In the genomic region with DNA sequence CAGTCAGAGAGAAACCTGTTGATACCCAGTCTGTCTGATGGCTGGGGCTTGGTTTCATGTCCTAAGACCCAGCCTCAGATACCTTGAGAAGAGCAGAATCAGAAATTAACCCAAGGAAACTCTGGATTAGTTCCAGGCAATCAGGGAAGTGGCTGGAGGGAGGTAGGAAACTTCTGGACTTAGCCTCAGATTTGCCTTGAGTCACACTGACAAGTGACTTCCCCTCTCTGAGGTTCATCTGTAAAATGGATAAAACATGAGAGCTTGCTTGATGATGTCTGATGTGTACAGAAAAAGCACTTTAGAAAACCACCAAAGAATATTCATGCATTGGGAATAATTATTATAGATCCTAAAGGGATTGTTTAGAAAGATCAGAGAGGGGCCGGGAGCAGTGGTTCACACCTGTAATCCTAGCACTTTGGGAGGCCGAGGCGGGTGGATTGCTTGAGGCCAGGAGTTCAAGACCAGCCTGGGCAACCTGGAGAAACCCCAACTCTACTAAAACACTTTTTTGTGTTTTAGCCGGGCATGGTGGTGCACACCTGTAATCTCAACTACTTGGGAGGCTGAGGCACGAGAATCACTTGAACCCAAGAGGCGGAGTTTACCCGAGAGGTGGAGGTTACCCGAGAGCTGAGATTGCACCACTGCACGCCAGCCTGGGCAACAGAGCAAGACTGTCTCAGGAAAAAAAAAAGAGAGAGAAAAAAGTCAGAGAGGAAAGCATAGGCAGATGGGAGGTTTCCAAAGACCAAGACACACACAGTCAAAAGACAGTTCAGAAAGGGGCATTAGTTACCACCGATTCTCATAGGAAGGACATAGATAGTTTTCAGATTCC, we compare ENCODE assay signal across 16 cellular contexts. TPM values are rescaled to one million over a fixed set of nuclear protein-coding genes. Genes with fewer than 3 reads are reported as not detected.
DNase-seq lines count a peak whose midpoint lies in the region; ATAC-seq, FAIRE-seq and TF ChIP-seq lines count a peak whose summit lies in the region.
"Had no signal": no experiment of that assay in that cellular context is flagged by ENCODE, and none has a peak within 500 bp of the region (broad histone marks: within the 10 kb centered on the region; RNA-seq: fewer than 3 reads in every experiment).

No MANE protein-coding gene starts in this region.

- no peak for FAIRE-seq in kidney (lab: Jason Lieb, UNC)
- FAIRE-seq: K562 had no signal

- peaks cover 96% of the 10 kb centered on the region for H3K79me2 ChIP-seq in OCI-LY3 (ENCODE audit: low read length)

- peaks cover 21% of the 10 kb centered on the region for H3K36me3 Mint-ChIP-seq in activated naive CD4-positive, alpha-beta T cell treated with anti-CD3 and anti-CD28 coated beads, Interleukin-2, amount 10 ng/mL, durations not matched to agents 7 days and 5 days
- H3K36me3 Mint-ChIP-seq in endothelial cell (ENCODE audit: low read depth, unreplicated experiment): no peaks in the 10 kb centered on the region
- H3K36me3 Mint-ChIP-seq: WTC11 had no signal

- peaks cover 67% of the 10 kb centered on the region for H3K27me3 Mint-ChIP-seq in activated naive CD4-positive, alpha-beta T cell treated with anti-CD3 and anti-CD28 coated beads, Interleukin-2, amount 10 ng/mL, durations not matched to agents 7 days and 5 days
- H3K27me3 Mint-ChIP-seq in endothelial cell (ENCODE audit: unreplicated experiment): peaks cover 10% of the 10 kb centered on the region

- peak overlapping the region; percentile 84 for H3K4me2 ChIP-seq in OCI-LY3 (ENCODE audit: low read length)

- H3K9me3 ChIP-seq in OCI-LY3 (ENCODE audit: insufficient read depth, low read length) (no peaks in the 10 kb centered on the region), kidney (ENCODE audit: control insufficient read depth in 1 of 2, low read length in 2 of 2) (no peaks in the 10 kb centered on the region), thoracic aorta (no peaks in the 10 kb centered on the region)

- no peak for DNase-seq in activated naive CD4-positive, alpha-beta T cell treated with anti-CD3 and anti-CD28 coated beads, Interleukin-2, amount 10 ng/mL, durations not matched to agents 7 days and 5 days
- no peak for DNase-seq in activated naive CD4-positive, alpha-beta T cell treated with Interleukin-2 at 50 U/mL for 16 hours
- no peak for DNase-seq in kidney
- DNase-seq in thoracic aorta (ENCODE audit: low spot score): no peak
- DNase-seq in C1 segment of cervical spinal cord (lab: John Stamatoyannopoulos, UW): no peak
- no peak for DNase-seq in endothelial cell (ENCODE audit: low spot score)
- DNase-seq in anterior cingulate cortex (lab: John Stamatoyannopoulos, UW): no peak
- DNase-seq: activated T-cell treated with anti-CD3 and anti-CD28 coated beads, Interleukin-2, amount 50 U/mL, for 48 hours; DMS153; midbrain; NCI-H2081 treated with DMSO at 0.1 percent for 48 hours; NCI-H774 had no signal

- H3K4me3 Mint-ChIP-seq in activated naive CD4-positive, alpha-beta T cell treated with anti-CD3 and anti-CD28 coated beads, Interleukin-2, amount 10 ng/mL, durations not matched to agents 7 days and 5 days: peak overlapping the region; percentile 50
- no peak overlapping the region for H3K4me3 Mint-ChIP-seq in endothelial cell (ENCODE audit: unreplicated experiment)
- H3K4me3 Mint-ChIP-seq: WTC11 had no signal

- H3K4me3 ChIP-seq in OCI-LY3 (ENCODE audit: low read length) (peak overlapping the region; percentile 96), kidney (ENCODE audit: low read length in 2 of 2) (peak overlapping the region; percentile 20 to 83), thoracic aorta (peak overlapping the region; percentile 80)
- H3K4me3 ChIP-seq: K562 had no signal

- intact Hi-C loops in kidney (cut with DNase I): no loop called here

- peaks cover 65% of the 10 kb centered on the region for H3K4me1 ChIP-seq in OCI-LY3 (ENCODE audit: low read length)
- H3K4me1 ChIP-seq in kidney (ENCODE audit: control insufficient read depth in 1 of 2, insufficient read depth in 1 of 2, low read depth in 1 of 2, low read length in 2 of 2): peaks cover 17 to 36% of the 10 kb centered on the region in 2 donors
- H3K4me1 ChIP-seq in thoracic aorta (ENCODE audit: control insufficient read depth in 1 of 2, low read depth in 2 of 2): peaks cover 6 to 18% of the 10 kb centered on the region in 2 donors

- peak overlapping the region; percentile 100 for H3K9ac ChIP-seq in OCI-LY3 (ENCODE audit: low read length)
- H3K9ac ChIP-seq in kidney (ENCODE audit: low read length in 2 of 2): peak overlapping the region in 1 of 2 donors; percentile 80

- no peaks in the 10 kb centered on the region for H3K9me3 Mint-ChIP-seq in activated naive CD4-positive, alpha-beta T cell treated with anti-CD3 and anti-CD28 coated beads, Interleukin-2, amount 10 ng/mL, durations not matched to agents 7 days and 5 days
- H3K9me3 Mint-ChIP-seq in endothelial cell (ENCODE audit: unreplicated experiment): no peaks in the 10 kb centered on the region
- H3K9me3 Mint-ChIP-seq: WTC11 had no signal

- no peak overlapping the region for H2AFZ ChIP-seq in OCI-LY3 (ENCODE audit: low read depth, low read length)

- peaks cover 69% of the 10 kb centered on the region for H3K4me1 Mint-ChIP-seq in activated naive CD4-positive, alpha-beta T cell treated with anti-CD3 and anti-CD28 coated beads, Interleukin-2, amount 10 ng/mL, durations not matched to agents 7 days and 5 days
- no peaks in the 10 kb centered on the region for H3K4me1 Mint-ChIP-seq in endothelial cell (ENCODE audit: unreplicated experiment)

- no peak for ATAC-seq in thoracic aorta (ENCODE audit: insufficient number of reproducible peaks, low FRiP score, low read depth)
- ATAC-seq: K562, WTC11 had no signal

- TF ChIP-seq CTCF in OCI-LY3 (IDR thresholded peaks at IDR 0.05; ENCODE audit: low read depth, low read length): no peak
- TF ChIP-seq CTCF in kidney (IDR thresholded peaks at IDR 0.05; ENCODE audit: borderline replicate concordance, extremely low read depth, insufficient read depth): no peak
- TF ChIP-seq CTCF in thoracic aorta (IDR thresholded peaks at IDR 0.05): no peak
- TF ChIP-seq CTCF in endothelial cell (IDR thresholded peaks at IDR 0.05; ENCODE audit: unreplicated experiment): no peak

- H4K20me1 ChIP-seq in OCI-LY3 (ENCODE audit: insufficient read depth, low read length): peaks cover 77% of the 10 kb centered on the region

- no peaks in the 10 kb centered on the region for H3K27me3 ChIP-seq in OCI-LY3 (ENCODE audit: low read depth, low read length)
- no peaks in the 10 kb centered on the region for H3K27me3 ChIP-seq in thoracic aorta (replicated peaks; ENCODE audit: insufficient read depth)

- peak overlapping the region; percentile 95 for H3K27ac ChIP-seq in OCI-LY3 (ENCODE audit: low read length)
- peak overlapping the region; percentile 45 to 72 for H3K27ac ChIP-seq in kidney (ENCODE audit: low read depth in 2 of 2, low read length in 2 of 2)
- H3K27ac ChIP-seq in thoracic aorta: no peak overlapping the region

- CTCF ChIA-PET in activated naive CD4-positive, alpha-beta T cell treated with anti-CD3 and anti-CD28 coated beads, Interleukin-2, amount 10 ng/mL, durations not matched to agents 7 days and 5 days (lab: Charles Lee): no interaction called here

- peak overlapping the region; percentile 82 for H3K27ac Mint-ChIP-seq in activated naive CD4-positive, alpha-beta T cell treated with anti-CD3 and anti-CD28 coated beads, Interleukin-2, amount 10 ng/mL, durations not matched to agents 7 days and 5 days
- no peak overlapping the region for H3K27ac Mint-ChIP-seq in endothelial cell (ENCODE audit: unreplicated experiment)
- H3K27ac Mint-ChIP-seq: WTC11 had no signal

- peaks cover 81% of the 10 kb centered on the region for H3K36me3 ChIP-seq in OCI-LY3 (replicated peaks; ENCODE audit: low read depth, low read length)
- no peaks in the 10 kb centered on the region for H3K36me3 ChIP-seq in kidney (ENCODE audit: control insufficient read depth in 1 of 2, insufficient read depth in 2 of 2, low read length in 2 of 2)
- H3K36me3 ChIP-seq in thoracic aorta: no peaks in the 10 kb centered on the region

RNA-seq across cellular contexts. Expression of a gene that starts 3.8 kb away (rescaled TPM):
- 50.5 TPM for total RNA-seq in kidney
- 8.3 TPM for polyA plus RNA-seq in kidney (ENCODE audit: insufficient read depth, low read depth, low replicate concordance)
- total RNA-seq in thoracic aorta: 10 to 100 TPM; 25.2 to 31.0 TPM
- total RNA-seq in endothelial cell (ENCODE audit: unreplicated experiment): 0.13 TPM
- total RNA-seq: osteocyte had no signal

Comparison
In these comparisons a context has a peak if more than half of its experiments do, and no peak if none do; other contexts are left out.
1. H3K27ac ChIP-seq: peak in OCI-LY3 (single experiment) and kidney (2 of 2); none in thoracic aorta (0 of 2).
2. RNA of a gene that starts 3.8 kb away (total RNA-seq): 50.5 TPM in kidney (single experiment) and 25.2 to 31.0 TPM in thoracic aorta; 0.13 TPM in endothelial cell (single experiment); every median in the first group is over 10 times any median in the second.
3. Peak in every context shown above with its lines, with median percentiles within 50 percentile points of each other: H3K4me3 ChIP-seq.